Comparison of ENCODE assay signal across 23 cellular contexts in the genomic region with DNA sequence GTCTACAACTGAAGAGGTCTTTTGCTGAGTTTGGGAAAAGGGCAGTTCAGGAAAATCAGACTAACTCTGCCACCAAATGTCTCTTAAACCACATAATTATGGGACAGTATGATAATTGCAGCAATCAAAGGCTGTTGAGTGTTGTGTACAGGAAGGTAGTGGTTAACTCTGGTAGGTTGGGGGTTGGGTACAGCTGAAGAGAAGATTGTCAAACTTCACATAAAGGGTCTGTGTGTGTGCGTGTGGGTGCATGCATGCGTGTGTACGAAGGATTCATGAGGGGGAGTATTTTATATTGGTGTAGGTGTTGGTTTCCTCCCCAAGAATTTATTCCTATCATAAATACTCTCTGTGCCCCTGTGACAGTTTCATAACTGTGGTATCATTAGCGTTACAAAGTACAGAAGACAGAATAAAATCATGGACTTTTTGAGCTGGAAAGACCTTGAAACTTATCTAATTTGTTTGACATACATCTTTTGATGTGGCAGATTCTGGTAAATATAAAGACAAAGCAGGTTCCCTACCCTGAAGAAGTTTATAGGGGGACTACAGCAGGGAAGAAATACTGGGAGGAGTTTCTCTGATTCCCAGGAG.
DNase-seq lines count a peak whose midpoint lies in the region; ATAC-seq and TF ChIP-seq lines count a peak whose summit lies in the region.
"Had no signal": no experiment of that assay in that cellular context is flagged by ENCODE, and none has a peak within 500 bp of the region (broad histone marks: within the 10 kb centered on the region; RNA-seq: fewer than 3 reads in every experiment).

No MANE protein-coding gene starts in this region.

- ATAC-seq in T-helper 17 cell: no peak
- ATAC-seq in naive thymus-derived CD8-positive, alpha-beta T cell: peak; percentile 53 to 89
- ATAC-seq: heart left ventricle, left ventricle myocardium superior, psoas muscle had no signal

- no peaks in the 10 kb centered on the region for H3K9me3 Mint-ChIP-seq in naive thymus-derived CD8-positive, alpha-beta T cell

- POLR2A ChIA-PET in naive thymus-derived CD8-positive, alpha-beta T cell (lab: Charles Lee): interaction anchor here (1.2 kb wide), 1 partner anchor 525 kb away, joined by 3 read pairs; no protein-coding TSS in a partner anchor

- peaks cover 36% of the 10 kb centered on the region for H3K4me1 Mint-ChIP-seq in T-helper 17 cell
- H3K4me1 Mint-ChIP-seq in naive thymus-derived CD8-positive, alpha-beta T cell: peaks cover 20 to 33% (median 27%) of the 10 kb centered on the region in 4 donors

- peaks cover 4% of the 10 kb centered on the region for H3K4me1 ChIP-seq in smooth muscle cell (ENCODE audit: low read depth)
- H3K4me1 ChIP-seq: heart left ventricle, psoas muscle, stomach had no signal

- no peak overlapping the region for H3K27ac ChIP-seq in smooth muscle cell (ENCODE audit: low read depth)
- H3K27ac ChIP-seq: 22Rv1, heart left ventricle, neutrophil, psoas muscle, stomach had no signal

- H3F3A ChIP-seq in smooth muscle cell (ENCODE audit: low read depth): no peaks in the 10 kb centered on the region

- no peak overlapping the region for H3K4me3 ChIP-seq in smooth muscle cell
- H3K4me3 ChIP-seq: heart left ventricle, psoas muscle, stomach had no signal

- no peaks in the 10 kb centered on the region for H3K27me3 ChIP-seq in smooth muscle cell (ENCODE audit: low read depth)
- H3K27me3 ChIP-seq: heart left ventricle, neutrophil, stomach had no signal

- in situ Hi-C loops in KBM-7 (cut with MboI; ENCODE audit: low pct_unique_long_range_greater_than_20kb, low sequenced_read_pairs): no loop called here

- WGBS in smooth muscle cell (ENCODE audit: low lambda C conversion rate): 88% methylated on average over 4 of the region's 4 CpGs

- H3K4me3 Mint-ChIP-seq in T-helper 17 cell: peak overlapping the region; percentile 13
- H3K4me3 Mint-ChIP-seq in naive thymus-derived CD8-positive, alpha-beta T cell: peak overlapping the region in 9 of 10 donors; percentile 8 to 67 (median 56)
- H3K4me3 Mint-ChIP-seq: dendritic cell treated with granulocyte-macrophage colony-stimulating factor and Interleukin-4, amounts not matched to agents 40 ng/mL and 50 ng/mL, for 4 days; type B pancreatic cell had no signal

- no peaks in the 10 kb centered on the region for H3K36me3 ChIP-seq in smooth muscle cell (ENCODE audit: low read depth)
- H3K36me3 ChIP-seq: heart left ventricle, neutrophil, stomach had no signal

- H3K27ac Mint-ChIP-seq in T-helper 17 cell: peak overlapping the region; percentile 16
- H3K27ac Mint-ChIP-seq in naive thymus-derived CD8-positive, alpha-beta T cell: peak overlapping the region in 9 of 10 donors; percentile 3 to 85 (median 35)
- H3K27ac Mint-ChIP-seq: dendritic cell treated with granulocyte-macrophage colony-stimulating factor and Interleukin-4, amounts not matched to agents 40 ng/mL and 50 ng/mL, for 4 days; type B pancreatic cell had no signal

- no peaks in the 10 kb centered on the region for H3K79me2 ChIP-seq in smooth muscle cell (ENCODE audit: low read depth)

- H3K9me3 ChIP-seq in T-helper 17 cell (ENCODE audit: control insufficient read depth, low read length, poor library complexity, severe bottlenecking) (no peaks in the 10 kb centered on the region), smooth muscle cell (replicated peaks; ENCODE audit: low read depth) (no peaks in the 10 kb centered on the region)
- H3K9me3 ChIP-seq: heart left ventricle, neutrophil, psoas muscle, stomach had no signal

- no peak overlapping the region for H3K9ac ChIP-seq in smooth muscle cell (ENCODE audit: low read depth)

- no peaks in the 10 kb centered on the region for H3K27me3 Mint-ChIP-seq in T-helper 17 cell
- H3K27me3 Mint-ChIP-seq in naive thymus-derived CD8-positive, alpha-beta T cell: no peaks in the 10 kb centered on the region
- H3K27me3 Mint-ChIP-seq: dendritic cell treated with granulocyte-macrophage colony-stimulating factor and Interleukin-4, amounts not matched to agents 40 ng/mL and 50 ng/mL, for 4 days; type B pancreatic cell had no signal

- no peak for TF ChIP-seq CTCF in smooth muscle cell (IDR thresholded peaks at IDR 0.05; ENCODE audit: borderline replicate concordance, insufficient read depth, poor library complexity, severe bottlenecking)

- H4K20me1 ChIP-seq in smooth muscle cell (ENCODE audit: low read depth): peaks cover 23% of the 10 kb centered on the region

- H2AFZ ChIP-seq in smooth muscle cell (ENCODE audit: low read depth): no peak overlapping the region

- no peaks in the 10 kb centered on the region for H3K36me3 Mint-ChIP-seq in T-helper 17 cell (ENCODE audit: low read depth)
- peaks cover 0 to 2% (median 0%) of the 10 kb centered on the region in 3 donors for H3K36me3 Mint-ChIP-seq in naive thymus-derived CD8-positive, alpha-beta T cell

- DNase-seq in NCI-H1105 treated with DMSO at 0.1 percent for 48 hours (lab: John Stamatoyannopoulos, UW) (peak; percentile 5), NCI-H1105 (lab: John Stamatoyannopoulos, UW) (no peak), KBM-7 (peak; percentile 33), T-helper 17 cell (no peak), smooth muscle cell (lab: John Stamatoyannopoulos, UW; ENCODE audit: unreplicated experiment) (no peak), anterior cingulate cortex (lab: John Stamatoyannopoulos, UW) (no peak)
- DNase-seq in naive thymus-derived CD8-positive, alpha-beta T cell: peak in 4 of 10 donors; percentile 25 to 54 (median 32)
- DNase-seq in stimulated activated CD8-positive, alpha-beta memory T cell treated with anti-CD3 and anti-CD28 coated beads, Interleukin-4, amount 100 ng/mL, for 48 hours: no peak
- DNase-seq: activated CD4-positive, CD25-positive, alpha-beta regulatory T cell treated with anti-CD3 and anti-CD28 coated beads, Interleukin-2, amount 50 U/mL, for 72 hours; activated CD8-positive, alpha-beta memory T cell treated with anti-CD3 and anti-CD28 coated beads for 24 hours; amniotic stem cell; HCEC 1CT; heart left ventricle; left ventricle myocardium superior; NCI-H1694; NCI-H345; psoas muscle; stimulated activated CD4-positive, alpha-beta T cell treated with anti-CD3 and anti-CD28 coated beads, Interleukin-2, amount 100 ng/mL, for 48 hours; stomach had no signal

- H3K4me2 ChIP-seq in smooth muscle cell: no peak overlapping the region

Comparison
In these comparisons a context has a peak if more than half of its experiments do, and no peak if none do; other contexts are left out.
1. DNase-seq: peak in NCI-H1105 treated with DMSO at 0.1 percent for 48 hours (single experiment) and KBM-7 (single experiment); none in NCI-H1105 (single experiment), T-helper 17 cell (0 of 3), stimulated activated CD8-positive, alpha-beta memory T cell treated with anti-CD3 and anti-CD28 coated beads, Interleukin-4, amount 100 ng/mL, for 48 hours (single experiment), smooth muscle cell (single experiment) and anterior cingulate cortex (0 of 58).